8 cellular contexts compared by ENCODE assay signal in genomic region chr12:94649349-94650142, GRCh38. TPM values are rescaled to one million over a fixed set of nuclear protein-coding genes. Genes with fewer than 3 reads are reported as not detected.
A peak's percentile ranks its signal among the peaks of the same experiment; 100 is the strongest.
DNase-seq lines count a peak whose midpoint lies in the region; ATAC-seq and TF ChIP-seq lines count a peak whose summit lies in the region.

No MANE protein-coding gene starts in this region.

- 6% methylated on average over 7 to 8 of the region's 72 CpGs for WGBS in esophagus squamous epithelium, 2 donors
- 6 to 13% methylated on average over 23 to 31 of the region's 72 CpGs for WGBS in tibial nerve, 2 donors

- no peaks in the 10 kb centered on the region for H3K36me3 ChIP-seq in KMS-11 (ENCODE audit: insufficient read depth)
- no peaks in the 10 kb centered on the region for H3K36me3 ChIP-seq in esophagus squamous epithelium
- no peaks in the 10 kb centered on the region for H3K36me3 ChIP-seq in muscle layer of colon (ENCODE audit: insufficient read depth, low read length)
- H3K36me3 ChIP-seq in tibial nerve, result no peaks in the 10 kb centered on the region

- H3K27ac ChIP-seq in KMS-11 (peak overlapping the region; percentile 77), esophagus squamous epithelium (peak overlapping the region; percentile 81 to 88 (median 84)), muscle layer of colon (ENCODE audit: low read depth, low read length) (peak overlapping the region; percentile 3), tibial nerve (peak overlapping the region; percentile 74 to 88 (median 76))

- peak; percentile 7 for DNase-seq in G401 (ENCODE audit: low spot score)
- peak; percentile 76 for DNase-seq in activated CD8-positive, alpha-beta memory T cell treated with anti-CD3 and anti-CD28 coated beads for 24 hours
- DNase-seq in esophagus squamous epithelium (lab: John Stamatoyannopoulos, UW), result no peak
- peak in 1 of 2 donors; percentile 29 for DNase-seq in tibial nerve (ENCODE audit: low spot score in 2 of 2)
- DNase-seq in NCI-H1930 (lab: John Stamatoyannopoulos, UW), result no peak

- TF ChIP-seq CTCF in KMS-11 (conservative IDR thresholded peaks at IDR 0.05; ENCODE audit: low read depth, low read length) (no peak), esophagus squamous epithelium (IDR thresholded peaks at IDR 0.05) (peak in 5 of 6 experiments; percentile 42 to 62 (median 46)), tibial nerve (IDR thresholded peaks at IDR 0.05) (peak; percentile 18 to 54 (median 43))

- no peaks in the 10 kb centered on the region for H3K27me3 ChIP-seq in KMS-11 (ENCODE audit: insufficient read depth, low read depth)
- H3K27me3 ChIP-seq in esophagus squamous epithelium, result no peaks in the 10 kb centered on the region
- H3K27me3 ChIP-seq in muscle layer of colon (ENCODE audit: control insufficient read depth in 1 of 2, insufficient read depth in 2 of 2, low read length in 2 of 2), result no peaks in the 10 kb centered on the region
- no peaks in the 10 kb centered on the region for H3K27me3 ChIP-seq in tibial nerve

- H3K4me3 ChIP-seq in KMS-11 (IDR thresholded peaks at IDR 0.05; ENCODE audit: insufficient read depth, low read depth, low read length), result no peak overlapping the region
- peak overlapping the region; percentile 67 to 94 (median 79) for H3K4me3 ChIP-seq in esophagus squamous epithelium
- H3K4me3 ChIP-seq in muscle layer of colon (ENCODE audit: low read depth in 1 of 2, low read length in 2 of 2), result peak overlapping the region; percentile 62 to 64
- peak overlapping the region; percentile 72 to 93 (median 83) for H3K4me3 ChIP-seq in tibial nerve

- H2AFZ ChIP-seq in KMS-11 (ENCODE audit: low read depth), result peak overlapping the region; percentile 56

- H3K4me1 ChIP-seq in KMS-11 (ENCODE audit: low read depth, poor library complexity, severe bottlenecking), result peaks cover 64% of the 10 kb centered on the region
- H3K4me1 ChIP-seq in esophagus squamous epithelium, result peaks cover 6 to 40% (median 8%) of the 10 kb centered on the region in 3 donors
- no peaks in the 10 kb centered on the region for H3K4me1 ChIP-seq in muscle layer of colon (ENCODE audit: insufficient read depth, low read length)
- H3K4me1 ChIP-seq in tibial nerve, result peaks cover 0 to 27% (median 5%) of the 10 kb centered on the region in 4 donors

- peak; percentile 56 for ATAC-seq in GM21576 (IDR thresholded peaks at IDR 0.05; ENCODE audit: unreplicated experiment)

- no peak for TF ChIP-seq EP300 in tibial nerve (IDR thresholded peaks at IDR 0.05)

- intact Hi-C loops in esophagus squamous epithelium (cut with DNase I), result no loop called here

- TF ChIP-seq POLR2A in esophagus squamous epithelium (IDR thresholded peaks at IDR 0.05) (no peak), tibial nerve (IDR thresholded peaks at IDR 0.05) (no peak)

- peak overlapping the region; percentile 81 for H3K4me2 ChIP-seq in KMS-11

- H3K9ac ChIP-seq in KMS-11 (peak overlapping the region; percentile 65), muscle layer of colon (ENCODE audit: low read length) (peak overlapping the region; percentile 51)

- no peaks in the 10 kb centered on the region for H4K20me1 ChIP-seq in KMS-11 (ENCODE audit: insufficient read depth)

- no peaks in the 10 kb centered on the region for H3K9me3 ChIP-seq in esophagus squamous epithelium
- H3K9me3 ChIP-seq in muscle layer of colon (ENCODE audit: low read length), result no peaks in the 10 kb centered on the region
- H3K9me3 ChIP-seq in tibial nerve, result no peaks in the 10 kb centered on the region

- peaks cover 47% of the 10 kb centered on the region for H3K79me2 ChIP-seq in KMS-11 (ENCODE audit: insufficient read depth, low read depth)

- in situ Hi-C loops in G401 (cut with HindIII; ENCODE audit: low sequenced_read_pairs), result no loop called here

RNA-seq across cellular contexts. Expression of gene TMCC3, which starts 0.8 kb away (rescaled TPM):
- total RNA-seq in G401 (2014; rRNA removed; shearing (Covaris generic)), result 4.4 and 6.5 TPM in 2 replicates
- total RNA-seq in esophagus squamous epithelium, result 10 to 100 TPM in 2 of 4 donors, 1 to 10 TPM in 2; 6.8 to 14.2 (median 10.5) TPM
- total RNA-seq in tibial nerve, result 10 to 100 TPM in 3 of 4 donors, 1 to 10 TPM in 1; 9.0 to 16.1 (median 14.6) TPM

Comparison
In these comparisons a context has a peak if more than half of its experiments do, and no peak if none do; other contexts are left out.
1. DNase-seq: peak in G401 (single experiment) and activated CD8-positive, alpha-beta memory T cell treated with anti-CD3 and anti-CD28 coated beads for 24 hours (single experiment); none in esophagus squamous epithelium (single experiment) and NCI-H1930 (0 of 2).
2. H3K27ac ChIP-seq: peak in every context shown above with its lines; median percentile 84 in esophagus squamous epithelium; 77 in KMS-11; 76 in tibial nerve; 3 in muscle layer of colon.